12 cellular contexts compared by ENCODE assay signal in the genomic region with DNA sequence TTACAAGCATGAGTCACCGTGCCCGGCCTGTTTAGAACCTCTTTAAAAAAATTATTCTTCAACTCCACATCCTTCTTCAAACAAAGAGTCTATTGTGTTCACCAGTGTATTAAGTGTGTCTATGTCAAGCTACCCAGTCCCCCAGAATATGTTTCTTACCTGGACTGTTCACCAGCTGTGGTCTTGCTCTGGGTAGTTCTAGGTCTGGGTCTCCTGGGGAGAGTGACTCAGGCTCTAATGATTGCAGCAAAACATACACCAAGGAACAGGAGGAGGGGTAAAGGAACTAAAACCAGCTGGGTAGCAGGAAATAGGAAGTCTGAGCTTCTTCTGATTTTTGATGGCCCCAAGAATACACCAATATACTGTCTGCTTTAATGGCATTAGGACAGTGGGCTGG. TPM values are rescaled to one million over a fixed set of nuclear protein-coding genes. Genes with fewer than 3 reads are reported as not detected.
A peak's percentile ranks its signal among the peaks of the same experiment; 100 is the strongest.
DNase-seq lines count a peak whose midpoint lies in the region; ATAC-seq and TF ChIP-seq lines count a peak whose summit lies in the region.
"Had no signal": no experiment of that assay in that cellular context is flagged by ENCODE, and none has a peak within 500 bp of the region (broad histone marks: within the 10 kb centered on the region; RNA-seq: fewer than 3 reads in every experiment).

A gene with protein sequence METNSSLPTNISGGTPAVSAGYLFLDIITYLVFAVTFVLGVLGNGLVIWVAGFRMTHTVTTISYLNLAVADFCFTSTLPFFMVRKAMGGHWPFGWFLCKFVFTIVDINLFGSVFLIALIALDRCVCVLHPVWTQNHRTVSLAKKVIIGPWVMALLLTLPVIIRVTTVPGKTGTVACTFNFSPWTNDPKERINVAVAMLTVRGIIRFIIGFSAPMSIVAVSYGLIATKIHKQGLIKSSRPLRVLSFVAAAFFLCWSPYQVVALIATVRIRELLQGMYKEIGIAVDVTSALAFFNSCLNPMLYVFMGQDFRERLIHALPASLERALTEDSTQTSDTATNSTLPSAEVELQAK (minus strand): TSS at position 224 of the 400 bp plus-strand sequence. CDS start 4,884 bp downstream, outside the sequence.

- no peak within 1 kb of the TSS for H3K4me3 Mint-ChIP-seq in Calu3 (ENCODE audit: low read depth, unreplicated experiment)
- H3K4me3 Mint-ChIP-seq: activated CD8-positive, alpha-beta T cell treated with anti-CD3 and anti-CD28 coated beads for 36 hours had no signal

- DNase-seq in Calu3 = peak; percentile 32
- DNase-seq in SIG-M5 treated with dmso at 0.1 percent for 504 hours (lab: John Stamatoyannopoulos, UW; ENCODE audit: unreplicated experiment) = peak; percentile 64
- peak; percentile 78 for DNase-seq in pons (ENCODE audit: low spot score)
- DNase-seq in activated CD8-positive, alpha-beta memory T cell treated with anti-CD3 and anti-CD28 coated beads, Interleukin-2, amount 50 U/mL, for 48 hours = no peak
- DNase-seq in AG08396 (ENCODE audit: low spot score) = no peak
- DNase-seq in GDM1 (lab: John Stamatoyannopoulos, UW) = no peak
- DNase-seq in T1000 (lab: John Stamatoyannopoulos, UW) = no peak
- DNase-seq: activated CD8-positive, alpha-beta T cell treated with anti-CD3 and anti-CD28 coated beads for 36 hours; testis had no signal

- ATAC-seq in gastroesophageal sphincter = peak; percentile 57
- ATAC-seq: activated CD8-positive, alpha-beta T cell treated with anti-CD3 and anti-CD28 coated beads for 36 hours had no signal

- H3K27me3 Mint-ChIP-seq in Calu3 (ENCODE audit: unreplicated experiment) = no peaks in the 10 kb centered on the region

- peaks cover 17% of the 10 kb centered on the region for H3K9me3 Mint-ChIP-seq in Calu3 (ENCODE audit: low read depth, unreplicated experiment)

- no peak for TF ChIP-seq POLR2A in gastroesophageal sphincter (IDR thresholded peaks at IDR 0.05)

- no TSS peak for BruUV-seq in Calu3 (replicated peaks; lab: Mats Ljungman, UMichigan)

- CTCF ChIA-PET in Calu3 (lab: Charles Lee) = interaction anchor here (0.7 to 1.0 kb wide), 2 partner anchors 13 to 26 kb away, joined by 3 to 5 read pairs; no protein-coding TSS in a partner anchor

- no peak within 1 kb of the TSS for H3K4me3 ChIP-seq in gastroesophageal sphincter
- H3K4me3 ChIP-seq: cardiac muscle cell, PC-9, testis had no signal

- WGBS in gastroesophageal sphincter (ENCODE audit: low coverage in 1 of 2), 2 donors = 53% methylated on average over 2 of the region's 2 CpGs; no CpG with 5 or more reads in 1 of the 2 donors

- intact Hi-C loops in Calu3 (cut with micrococcal nuclease; ENCODE audit: unreplicated experiment) = no loop called here

- TF ChIP-seq CTCF in Calu3 (IDR thresholded peaks at IDR 0.05; ENCODE audit: unreplicated experiment) = no peak
- TF ChIP-seq CTCF in gastroesophageal sphincter (IDR thresholded peaks at IDR 0.05) = no peak

- H3K27me3 ChIP-seq in gastroesophageal sphincter = peaks cover 38% of the 10 kb centered on the region
- H3K27me3 ChIP-seq: cardiac muscle cell, testis had no signal

- no peak within 1 kb of the TSS for H3K27ac ChIP-seq in gastroesophageal sphincter
- H3K27ac ChIP-seq: cardiac muscle cell, PC-9, testis had no signal

- H3K36me3 ChIP-seq in gastroesophageal sphincter = no peaks in the 10 kb centered on the region
- H3K36me3 ChIP-seq: cardiac muscle cell had no signal

- no peak within 1 kb of the TSS for H3K27ac Mint-ChIP-seq in Calu3 (ENCODE audit: unreplicated experiment)
- H3K27ac Mint-ChIP-seq: activated CD8-positive, alpha-beta T cell treated with anti-CD3 and anti-CD28 coated beads for 36 hours had no signal

- no peaks in the 10 kb centered on the region for H3K9me3 ChIP-seq in gastroesophageal sphincter
- H3K9me3 ChIP-seq: testis had no signal

- TF ChIP-seq EP300 in gastroesophageal sphincter (IDR thresholded peaks at IDR 0.05) = no peak

- H3K4me1 Mint-ChIP-seq in Calu3 (ENCODE audit: low read depth, unreplicated experiment) = no peaks in the 10 kb centered on the region

- H3K4me1 ChIP-seq in gastroesophageal sphincter = no peaks in the 10 kb centered on the region
- H3K4me1 ChIP-seq: testis had no signal

- no peaks in the 10 kb centered on the region for H3K36me3 Mint-ChIP-seq in Calu3 (ENCODE audit: insufficient read depth, unreplicated experiment)

RNA-seq across cellular contexts. Expression of the gene that starts here (rescaled TPM):
- not detected in 2 replicates for total RNA-seq in Calu3 (2022)
- total RNA-seq in gastroesophageal sphincter = 10 to 100 TPM in 2 of 4 donors, 1 to 10 TPM in 1, under 1 TPM in 1; 0.93 to 19.8 (median 9.2) TPM
- total RNA-seq: activated CD8-positive, alpha-beta T cell treated with anti-CD3 and anti-CD28 coated beads for 36 hours; cardiac muscle cell; PC-9 had no signal

Comparison
In these comparisons a context has a peak if more than half of its experiments do, and no peak if none do; other contexts are left out.
1. Peak in DNase-seq in Calu3; RNA of the gene not detected or under 1 TPM.
2. DNase-seq: peak in SIG-M5 treated with dmso at 0.1 percent for 504 hours (single experiment) and pons (single experiment); none in activated CD8-positive, alpha-beta memory T cell treated with anti-CD3 and anti-CD28 coated beads, Interleukin-2, amount 50 U/mL, for 48 hours (single experiment), AG08396 (single experiment), GDM1 (single experiment) and T1000 (single experiment).